Comparison of ENCODE assay signal across 12 cellular contexts in genomic region chr19:6023085-6023682, GRCh38. TPM values are rescaled to one million over a fixed set of nuclear protein-coding genes. Genes with fewer than 3 reads are reported as not detected.
DNase-seq lines count a peak whose midpoint lies in the region; ATAC-seq and TF ChIP-seq lines count a peak whose summit lies in the region.
"Had no signal": no experiment of that assay in that cellular context is flagged by ENCODE, and none has a peak within 500 bp of the region (broad histone marks: within the 10 kb centered on the region; RNA-seq: fewer than 3 reads in every experiment).

No MANE protein-coding gene starts in this region.

- intact Hi-C loops in lower lobe of right lung (cut with DNase I), result no loop called here

- H3K79me2 ChIP-seq in ACC112 (ENCODE audit: control insufficient read depth, insufficient read depth, low read length, unreplicated experiment), result no peaks in the 10 kb centered on the region

- ATAC-seq in lower lobe of right lung, result peak; percentile 20 to 27
- ATAC-seq in GM21529 (IDR thresholded peaks at IDR 0.05; ENCODE audit: unreplicated experiment), result no peak

- no peaks in the 10 kb centered on the region for H3K9me3 ChIP-seq in lower lobe of right lung
- H3K9me3 ChIP-seq: mucosa of descending colon had no signal

- H3K4me3 ChIP-seq in ACC112 (ENCODE audit: low read depth, low read length), result peak overlapping the region; percentile 33; the same call in 1 of the 2 replicates
- no peak overlapping the region for H3K4me3 ChIP-seq in cardiac fibroblast (replicated peaks in 1 of 2; ENCODE audit: low read depth in 2 of 2, low read length in 2 of 2)
- no peak overlapping the region for H3K4me3 ChIP-seq in lower lobe of right lung
- H3K4me3 ChIP-seq: mucosa of descending colon had no signal

- H3K27me3 ChIP-seq in ACC112 (ENCODE audit: insufficient read depth, low read length), result no peaks in the 10 kb centered on the region
- H3K27me3 ChIP-seq in lower lobe of right lung (ENCODE audit: low read depth), result no peaks in the 10 kb centered on the region

- H3K4me1 ChIP-seq in ACC112 (ENCODE audit: control insufficient read depth, insufficient read depth, low read length, unreplicated experiment) (peaks cover 13% of the 10 kb centered on the region), lower lobe of right lung (peaks cover 13% of the 10 kb centered on the region)

- peak overlapping the region; percentile 80 for H2AFZ ChIP-seq in ACC112 (ENCODE audit: low read length, unreplicated experiment)

- TF ChIP-seq CTCF in cardiac fibroblast (IDR thresholded peaks at IDR 0.05; ENCODE audit: low read depth, low read length), result no peak
- no peak for TF ChIP-seq CTCF in lower lobe of right lung (IDR thresholded peaks at IDR 0.05)

- H3K36me3 ChIP-seq in ACC112 (ENCODE audit: insufficient read depth, low read length) (no peaks in the 10 kb centered on the region), lower lobe of right lung (peaks cover 27% of the 10 kb centered on the region)

- DNase-seq in LHCN-M2 (ENCODE audit: low read depth), result peak; percentile 47
- peak; percentile 58 to 63 for DNase-seq in cardiac fibroblast (ENCODE audit: low read depth in 2 of 2)
- DNase-seq in lower lobe of right lung, result peak; percentile 39
- DNase-seq in HT-29 (ENCODE audit: low spot score), result no peak
- DNase-seq in SIG-M5 treated with dmso at 0.1 percent for 504 hours (lab: John Stamatoyannopoulos, UW; ENCODE audit: unreplicated experiment), result no peak
- no peak for DNase-seq in caudate nucleus (lab: John Stamatoyannopoulos, UW)
- DNase-seq: effector CD4-positive, alpha-beta T cell; NCI-H2227 treated with DMSO at 0.1 percent for 48 hours; stimulated activated CD4-positive, alpha-beta T cell treated with anti-CD3 and anti-CD28 coated beads, Interleukin-4, amount 100 ng/mL, for 1 hour had no signal

- H3K27ac ChIP-seq in ACC112 (ENCODE audit: low read depth, low read length), result peak overlapping the region; percentile 82
- peak overlapping the region; percentile 32 for H3K27ac ChIP-seq in lower lobe of right lung
- H3K27ac ChIP-seq in caudate nucleus (ENCODE audit: low read depth, low read length), result no peak overlapping the region

RNA-seq across cellular contexts. Expression of gene RANBP3, which starts 45.2 kb away (rescaled TPM):
- total RNA-seq in LHCN-M2 (2014; rRNA removed) (74.1 and 81.2 TPM in 2 replicates), lower lobe of right lung (70.8 TPM)
- 50.4 TPM for polyA plus RNA-seq in LHCN-M2 (2012)
- total RNA-seq in HT-29 (2014; rRNA removed; shearing (Covaris generic)), result 62.1 and 79.3 TPM in 2 replicates

Comparison
In these comparisons a context has a peak if more than half of its experiments do, and no peak if none do; other contexts are left out.
1. DNase-seq: peak in LHCN-M2 (single experiment), cardiac fibroblast (2 of 2) and lower lobe of right lung (single experiment); none in HT-29 (single experiment), SIG-M5 treated with dmso at 0.1 percent for 504 hours (single experiment) and caudate nucleus (0 of 61).